1 cellular context compared by ENCODE assay signal in the genomic region with DNA sequence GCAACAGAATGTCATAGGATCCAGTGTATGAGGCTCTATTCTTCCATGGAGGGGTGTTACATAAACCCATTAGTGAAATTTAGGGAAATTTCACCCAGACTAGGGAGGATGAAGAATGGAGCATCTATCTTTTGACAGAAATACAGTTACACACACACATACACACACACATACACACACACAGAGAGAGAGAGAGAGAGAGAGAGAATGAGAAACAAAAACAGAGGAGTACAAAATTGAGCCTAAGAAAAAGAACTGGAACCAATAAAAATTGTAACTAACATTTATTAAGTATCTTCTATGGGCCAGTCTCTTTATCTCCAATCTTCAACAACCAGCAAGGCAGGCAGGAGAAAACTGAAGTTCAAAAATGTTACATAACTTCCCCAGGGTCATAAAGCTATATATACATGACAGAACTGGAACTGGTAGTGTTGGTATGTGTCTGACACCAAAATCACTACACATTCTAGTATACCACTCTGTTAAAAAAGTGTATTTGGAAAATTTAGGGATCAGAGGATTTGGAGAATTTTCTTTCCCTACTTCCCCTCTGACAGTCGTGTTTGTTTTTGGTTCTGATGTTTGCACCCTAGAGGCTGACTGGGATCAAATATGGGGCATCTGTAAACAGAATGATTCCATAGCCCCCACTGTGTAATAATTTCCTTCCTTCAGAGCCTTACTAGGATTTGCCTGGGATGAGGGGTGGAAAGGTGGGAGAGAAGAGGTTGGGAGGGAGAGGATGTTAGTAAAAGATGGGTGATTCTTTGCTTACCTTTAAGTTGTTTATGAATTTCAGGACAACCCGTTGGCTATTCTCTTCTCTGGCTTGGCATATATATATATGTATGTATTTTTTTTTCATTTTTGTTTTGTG.
TF ChIP-seq lines count a peak whose summit lies in the region.

No MANE protein-coding gene starts in this region.

TF ChIP-seq in H1, 55 proteins besides CTCF, POLR2A, EP300 and RAD21 (continued from another document):
- TF ChIP-seq NANOG (IDR thresholded peaks at IDR 0.05; ENCODE audit: insufficient read depth, low read depth, low read length, poor library complexity, severe bottlenecking) (no peak), YY1 (IDR thresholded peaks at IDR 0.05; ENCODE audit: low read depth, low read length) (no peak), CHD2 (IDR thresholded peaks at IDR 0.05; ENCODE audit: low read length) (no peak), TEAD4 (IDR thresholded peaks at IDR 0.05; ENCODE audit: low read depth, low read length) (no peak), SIX5 (IDR thresholded peaks at IDR 0.05; ENCODE audit: low read depth, low read length) (no peak), POLR2AphosphoS5 (IDR thresholded peaks at IDR 0.05; ENCODE audit: low read depth, low read length) (no peak)
